Comparison of ENCODE assay signal across 31 cellular contexts in the genomic region with DNA sequence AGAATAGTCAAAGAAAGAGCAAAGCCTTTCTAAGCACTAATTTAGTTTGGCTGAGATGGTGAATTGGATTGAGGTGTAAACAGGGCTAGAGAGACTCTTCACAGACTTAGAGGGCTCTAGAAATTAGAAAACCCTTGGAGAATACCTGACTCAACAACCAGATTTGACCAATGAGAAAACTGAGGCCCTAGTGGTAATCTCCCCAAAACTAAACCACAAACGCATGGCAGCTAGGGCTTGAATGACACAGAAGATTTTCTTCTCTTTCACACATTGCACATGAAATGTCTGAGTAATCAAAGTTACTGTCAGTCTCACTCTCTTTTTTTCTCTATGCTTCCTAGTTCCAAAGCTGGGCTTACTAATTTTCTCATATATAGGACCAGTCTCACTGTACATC.
DNase-seq lines count a peak whose midpoint lies in the region; ATAC-seq and TF ChIP-seq lines count a peak whose summit lies in the region.
"Had no signal": no experiment of that assay in that cellular context is flagged by ENCODE, and none has a peak within 500 bp of the region (broad histone marks: within the 10 kb centered on the region; RNA-seq: fewer than 3 reads in every experiment).

No MANE protein-coding gene starts in this region.

- H3K9ac ChIP-seq in IMR-90 (ENCODE audit: low read depth, low read length) (no peak overlapping the region), mammary epithelial cell (ENCODE audit: insufficient read depth, low read length) (no peak overlapping the region)
- H3K9ac ChIP-seq: neural progenitor cell, parathyroid adenoma, SK-N-SH had no signal

- H4K5ac ChIP-seq in IMR-90 (ENCODE audit: low read depth, low read length): peak overlapping the region; percentile 83

- peak; percentile 1 for DNase-seq in activated CD8-positive, alpha-beta T cell treated with anti-CD3 and anti-CD28 coated beads for 36 hours
- no peak for DNase-seq in activated CD8-positive, alpha-beta T cell treated with anti-CD3 and anti-CD28 coated beads, Interleukin-2, amount 10 ng/mL, durations not matched to agents 7 days and 5 days
- no peak for DNase-seq in IMR-90
- DNase-seq in mammary epithelial cell: peak; percentile 70
- DNase-seq in renal cortical epithelial cell (ENCODE audit: low read depth): peak; percentile 26
- no peak for DNase-seq in GM13977 (ENCODE audit: low spot score)
- DNase-seq in NCI-H1092 treated with DMSO at 0.1 percent for 48 hours (lab: John Stamatoyannopoulos, UW): no peak
- no peak for DNase-seq in glomerular visceral epithelial cell (ENCODE audit: extremely low spot score)
- DNase-seq: activated CD4-positive, alpha-beta T cell treated with anti-CD3 and anti-CD28 coated beads, Interleukin-2, amount 50 U/mL, for 4 hours; activated CD8-positive, alpha-beta memory T cell treated with anti-CD3 and anti-CD28 coated beads, Interleukin-2, amount 50 U/mL, for 48 hours; AML-193; aorta; caudate nucleus; CD4-positive, CD25-positive, alpha-beta regulatory T cell; effector CD8-positive, alpha-beta T cell; glutamatergic neuron; H7; Kasumi-1; left ventricle myocardium inferior; NCI-H1694; SK-N-SH; stimulated activated CD4-positive, alpha-beta T cell treated with anti-CD3 and anti-CD28 coated beads, Interleukin-2, amount 100 ng/mL, for 24 hours; thyroid gland had no signal

- H2BK15ac ChIP-seq in IMR-90 (ENCODE audit: low read depth, low read length): peak overlapping the region; percentile 95

- H3K27ac Mint-ChIP-seq in activated CD8-positive, alpha-beta T cell treated with anti-CD3 and anti-CD28 coated beads for 36 hours: no peak overlapping the region
- no peak overlapping the region for H3K27ac Mint-ChIP-seq in activated CD8-positive, alpha-beta T cell treated with anti-CD3 and anti-CD28 coated beads, Interleukin-2, amount 10 ng/mL, durations not matched to agents 7 days and 5 days
- H3K27ac Mint-ChIP-seq: activated naive CD4-positive, alpha-beta T cell treated with anti-CD3 and anti-CD28 coated beads, Interleukin-2, amount 50 U/mL, for 24 hours; activated T-helper 2 cell treated with anti-CD3 and anti-CD28 coated beads, Interferon-gamma antibody, Interleukin-2, Interleukin-4, amounts not matched to agents 10 μg/mL and 5 μg/mL and 100 μg/mL, durations not matched to agents 14 hours and 24 hours and 36 hours; CD4-positive, CD25-positive, alpha-beta regulatory T cell; neural progenitor cell had no signal

- H3K27ac ChIP-seq in IMR-90 (ENCODE audit: insufficient read depth, low read length): peak overlapping the region; percentile 73
- no peak overlapping the region for H3K27ac ChIP-seq in mammary epithelial cell (ENCODE audit: insufficient read depth, low read depth, low read length)
- H3K27ac ChIP-seq: coronary artery, left ventricle myocardium inferior, neural progenitor cell, parathyroid adenoma, right atrium auricular region, vagina had no signal

- no peaks in the 10 kb centered on the region for H3K9me3 Mint-ChIP-seq in activated CD8-positive, alpha-beta T cell treated with anti-CD3 and anti-CD28 coated beads for 36 hours
- no peaks in the 10 kb centered on the region for H3K9me3 Mint-ChIP-seq in activated CD8-positive, alpha-beta T cell treated with anti-CD3 and anti-CD28 coated beads, Interleukin-2, amount 10 ng/mL, durations not matched to agents 7 days and 5 days (ENCODE audit: insufficient read depth)
- H3K9me3 Mint-ChIP-seq: neural progenitor cell had no signal

- BruUV-seq in IMR-90 (replicated peaks; lab: Mats Ljungman, UMichigan): no TSS peak
- BruUV-seq in mammary epithelial cell (replicated peaks; lab: Mats Ljungman, UMichigan): no TSS peak

- peak overlapping the region; percentile 77; the same call in 1 of the 2 replicates for H3K23ac ChIP-seq in IMR-90 (ENCODE audit: low read depth, low read length)

- peak overlapping the region; percentile 99 for H2BK20ac ChIP-seq in IMR-90 (ENCODE audit: low read depth, low read length)

- H3K56ac ChIP-seq in IMR-90 (ENCODE audit: extremely low read depth, insufficient read depth, low read length): no peak overlapping the region

- H4K8ac ChIP-seq in IMR-90 (ENCODE audit: low read depth in 2 of 2, low read length in 2 of 2): peak overlapping the region; percentile 48 to 93

- TF ChIP-seq RAD21 in IMR-90 (IDR thresholded peaks at IDR 0.05; ENCODE audit: low read length): no peak

- no peaks in the 10 kb centered on the region for H3K27me3 ChIP-seq in IMR-90 (ENCODE audit: control insufficient read depth, insufficient read depth, low read length)
- H3K27me3 ChIP-seq in mammary epithelial cell (ENCODE audit: insufficient read depth, low read length): no peaks in the 10 kb centered on the region
- H3K27me3 ChIP-seq: neural progenitor cell, right atrium auricular region, thyroid gland, vagina had no signal

- dilution Hi-C loops in IMR-90 (cut with HindIII; ENCODE audit: low sequenced_read_pairs, unreplicated experiment) (no loop called here), mammary epithelial cell (cut with HindIII; ENCODE audit: low sequenced_read_pairs) (loop anchor here (10.0 kb wide), 1 partner anchor 114 kb away; no protein-coding TSS in a partner anchor)

- no peak overlapping the region for H2AK9ac ChIP-seq in IMR-90 (replicated peaks; ENCODE audit: low read depth, low read length, poor library complexity)

- no peak overlapping the region for H2AFZ ChIP-seq in IMR-90 (replicated peaks; ENCODE audit: low read length, poor library complexity)
- H2AFZ ChIP-seq in mammary epithelial cell (ENCODE audit: low read depth, low read length): no peak overlapping the region
- H2AFZ ChIP-seq: neural progenitor cell, parathyroid adenoma had no signal

- TF ChIP-seq CTCF in activated CD8-positive, alpha-beta T cell treated with anti-CD3 and anti-CD28 coated beads for 36 hours (IDR thresholded peaks at IDR 0.05): no peak
- TF ChIP-seq CTCF in IMR-90 (conservative IDR thresholded peaks at IDR 0.05; ENCODE audit: low read depth, low read length) (no peak), mammary epithelial cell (conservative IDR thresholded peaks at IDR 0.05 in 1 of 2, IDR thresholded peaks at IDR 0.05 in 1 of 2; ENCODE audit: extremely low read depth in 1 of 2, insufficient read depth in 1 of 2, low read depth in 1 of 2, low read length in 2 of 2) (no peak), GM13977 (IDR thresholded peaks at IDR 0.05; ENCODE audit: extremely low read depth, insufficient read depth, missing control alignments) (no peak)

- peak overlapping the region; percentile 99 for H2BK5ac ChIP-seq in IMR-90 (ENCODE audit: low read depth, low read length, poor library complexity, severe bottlenecking)

- peak; percentile 27 for ATAC-seq in activated CD8-positive, alpha-beta T cell treated with anti-CD3 and anti-CD28 coated beads for 36 hours
- no peak for ATAC-seq in activated CD8-positive, alpha-beta T cell treated with anti-CD3 and anti-CD28 coated beads, Interleukin-2, amount 10 ng/mL, durations not matched to agents 7 days and 5 days
- no peak for ATAC-seq in IMR-90 (ENCODE audit: low read depth)

- H4K20me1 ChIP-seq in IMR-90 (ENCODE audit: insufficient read depth, low read length) (no peaks in the 10 kb centered on the region), mammary epithelial cell (ENCODE audit: insufficient read depth, low read length) (no peaks in the 10 kb centered on the region)

- peak overlapping the region; percentile 98 for H2AK5ac ChIP-seq in IMR-90 (ENCODE audit: low read depth, low read length)

- H3K79me1 ChIP-seq in IMR-90 (ENCODE audit: low read depth in 1 of 2, low read length in 2 of 2): no peaks in the 10 kb centered on the region

- no peak for TF ChIP-seq POLR2A in IMR-90 (IDR thresholded peaks at IDR 0.05; ENCODE audit: low read depth, low read length)

- peak overlapping the region; percentile 96 for H4K91ac ChIP-seq in IMR-90 (ENCODE audit: insufficient read depth, low read depth, low read length)

- H3K4me3 Mint-ChIP-seq in activated CD8-positive, alpha-beta T cell treated with anti-CD3 and anti-CD28 coated beads for 36 hours: no peak overlapping the region
- H3K4me3 Mint-ChIP-seq in activated CD8-positive, alpha-beta T cell treated with anti-CD3 and anti-CD28 coated beads, Interleukin-2, amount 10 ng/mL, durations not matched to agents 7 days and 5 days: no peak overlapping the region
- H3K4me3 Mint-ChIP-seq: activated naive CD4-positive, alpha-beta T cell treated with anti-CD3 and anti-CD28 coated beads, Interleukin-2, amount 50 U/mL, for 24 hours; CD4-positive, CD25-positive, alpha-beta regulatory T cell; neural progenitor cell had no signal

- H3K9me3 ChIP-seq in IMR-90 (ENCODE audit: control insufficient read depth, insufficient read depth, low read length) (no peaks in the 10 kb centered on the region), mammary epithelial cell (replicated peaks; ENCODE audit: insufficient read depth, low read length) (no peaks in the 10 kb centered on the region)
- H3K9me3 ChIP-seq: left ventricle myocardium inferior, right atrium auricular region, SK-N-SH, thyroid gland, vagina had no signal

- peaks cover 7% of the 10 kb centered on the region for H3K27me3 Mint-ChIP-seq in activated CD8-positive, alpha-beta T cell treated with anti-CD3 and anti-CD28 coated beads for 36 hours
- H3K27me3 Mint-ChIP-seq in activated CD8-positive, alpha-beta T cell treated with anti-CD3 and anti-CD28 coated beads, Interleukin-2, amount 10 ng/mL, durations not matched to agents 7 days and 5 days (ENCODE audit: low read depth): no peaks in the 10 kb centered on the region
- H3K27me3 Mint-ChIP-seq: CD4-positive, CD25-positive, alpha-beta regulatory T cell had no signal

- H3K4ac ChIP-seq in IMR-90 (ENCODE audit: low read depth, low read length): peak overlapping the region; percentile 94

- H3K14ac ChIP-seq in IMR-90 (replicated peaks; ENCODE audit: low read depth, low read length): peak overlapping the region; percentile 96

- H3K18ac ChIP-seq in IMR-90 (ENCODE audit: low read depth, low read length): peak overlapping the region; percentile 100

- H3K4me2 ChIP-seq in IMR-90 (ENCODE audit: low read depth, low read length) (no peak overlapping the region), mammary epithelial cell (ENCODE audit: insufficient read depth, low read depth, low read length) (no peak overlapping the region)
- H3K4me2 ChIP-seq: neural progenitor cell, SK-N-SH, smooth muscle cell had no signal

- peaks cover 2% of the 10 kb centered on the region; the same call in 1 of the 2 replicates for H3K9me1 ChIP-seq in IMR-90 (ENCODE audit: insufficient read depth, low read length)

- WGBS in IMR-90 (ENCODE audit: extremely low coverage in 2 of 2, insufficient read length in 1 of 2), 2 experiments: no CpG with 5 or more reads among the region's 1 CpG
- 93% methylated on average over 1 of the region's 1 CpG for WGBS in mammary epithelial cell (ENCODE audit: low coverage, missing lambda C conversion rate)

- no peaks in the 10 kb centered on the region for H3K36me3 ChIP-seq in IMR-90 (ENCODE audit: control insufficient read depth, insufficient read depth, low read length)
- no peaks in the 10 kb centered on the region for H3K36me3 ChIP-seq in mammary epithelial cell (ENCODE audit: insufficient read depth, low read length)
- H3K36me3 ChIP-seq: left ventricle myocardium inferior, neural progenitor cell, right atrium auricular region, thyroid gland, vagina had no signal

- no peaks in the 10 kb centered on the region for H3K79me2 ChIP-seq in mammary epithelial cell (ENCODE audit: insufficient read depth, low read length)
- H3K79me2 ChIP-seq: parathyroid adenoma had no signal

- no peak overlapping the region for H3K4me3 ChIP-seq in IMR-90 (ENCODE audit: insufficient read depth, low read depth, low read length)
- no peak overlapping the region for H3K4me3 ChIP-seq in mammary epithelial cell (replicated peaks in 1 of 3; ENCODE audit: insufficient read depth in 1 of 3, low read depth in 2 of 3, low read length in 3 of 3)
- H3K4me3 ChIP-seq: coronary artery, left ventricle myocardium inferior, neural progenitor cell, right atrium auricular region, smooth muscle cell, thyroid gland, vagina had no signal

- no peaks in the 10 kb centered on the region for H3K36me3 Mint-ChIP-seq in activated CD8-positive, alpha-beta T cell treated with anti-CD3 and anti-CD28 coated beads for 36 hours (ENCODE audit: low read depth)
- H3K36me3 Mint-ChIP-seq in activated CD8-positive, alpha-beta T cell treated with anti-CD3 and anti-CD28 coated beads, Interleukin-2, amount 10 ng/mL, durations not matched to agents 7 days and 5 days (ENCODE audit: low read depth): no peaks in the 10 kb centered on the region
- H3K36me3 Mint-ChIP-seq: activated naive CD4-positive, alpha-beta T cell treated with anti-CD3 and anti-CD28 coated beads, Interleukin-2, amount 50 U/mL, for 24 hours; CD4-positive, CD25-positive, alpha-beta regulatory T cell; neural progenitor cell had no signal

- peak overlapping the region; percentile 98 for H2BK120ac ChIP-seq in IMR-90 (ENCODE audit: low read depth, low read length)

- intact Hi-C loops in activated CD8-positive, alpha-beta T cell treated with anti-CD3 and anti-CD28 coated beads for 36 hours (cut with micrococcal nuclease): no loop called here
- intact Hi-C loops in IMR-90 (cut with micrococcal nuclease) (loop anchor here (5.0 kb wide), 2 partner anchors 168 to 233 kb away; no protein-coding TSS in a partner anchor), mammary epithelial cell (cut with micrococcal nuclease) (no loop called here)

- H3K4me1 ChIP-seq in IMR-90 (ENCODE audit: control insufficient read depth, insufficient read depth, low read length): peaks cover 20% of the 10 kb centered on the region
- peaks cover 44% of the 10 kb centered on the region for H3K4me1 ChIP-seq in mammary epithelial cell (ENCODE audit: insufficient read depth, low read length)
- H3K4me1 ChIP-seq: left ventricle myocardium inferior, neural progenitor cell, parathyroid adenoma, right atrium auricular region had no signal

- in situ Hi-C loops in IMR-90 (cut with MboI; ENCODE audit: low sequenced_read_pairs): no loop called here
- in situ Hi-C loops in mammary epithelial cell (cut with MboI; ENCODE audit: low sequenced_read_pairs in 2 of 2): no loop called here
- in situ Hi-C loops in GM13977 (cut with MboI; ENCODE audit: low pct_unique_long_range_greater_than_20kb, low sequenced_read_pairs, unreplicated experiment): no loop called here

- no peaks in the 10 kb centered on the region for H3K4me1 Mint-ChIP-seq in activated CD8-positive, alpha-beta T cell treated with anti-CD3 and anti-CD28 coated beads for 36 hours (ENCODE audit: low read depth)
- H3K4me1 Mint-ChIP-seq in activated CD8-positive, alpha-beta T cell treated with anti-CD3 and anti-CD28 coated beads, Interleukin-2, amount 10 ng/mL, durations not matched to agents 7 days and 5 days (ENCODE audit: low read depth): no peaks in the 10 kb centered on the region
- H3K4me1 Mint-ChIP-seq: activated naive CD4-positive, alpha-beta T cell treated with anti-CD3 and anti-CD28 coated beads, Interleukin-2, amount 50 U/mL, for 24 hours; CD4-positive, CD25-positive, alpha-beta regulatory T cell had no signal

- CTCF ChIA-PET in activated CD8-positive, alpha-beta T cell treated with anti-CD3 and anti-CD28 coated beads for 36 hours (lab: Charles Lee): no interaction called here
- CTCF ChIA-PET in activated CD8-positive, alpha-beta T cell treated with anti-CD3 and anti-CD28 coated beads, Interleukin-2, amount 10 ng/mL, durations not matched to agents 7 days and 5 days (lab: Charles Lee): no interaction called here
- CTCF ChIA-PET in IMR-90 (lab: Yijun Ruan, JAX) (interaction anchor here (2.4 kb wide), 1 partner anchor 151 kb away, joined by 9 read pairs; no protein-coding TSS in a partner anchor), mammary epithelial cell (lab: Charles Lee; ENCODE audit: low non-redundant PET) (no interaction called here)

- POLR2A ChIA-PET in activated CD8-positive, alpha-beta T cell treated with anti-CD3 and anti-CD28 coated beads for 36 hours (lab: Charles Lee): no interaction called here
- POLR2A ChIA-PET in activated CD8-positive, alpha-beta T cell treated with anti-CD3 and anti-CD28 coated beads, Interleukin-2, amount 10 ng/mL, durations not matched to agents 7 days and 5 days (lab: Charles Lee): no interaction called here
- POLR2A ChIA-PET in IMR-90 (lab: Charles Lee; ENCODE audit: unreplicated experiment): no interaction called here

Comparison
In these comparisons a context has a peak if more than half of its experiments do, and no peak if none do; other contexts are left out.
1. DNase-seq: peak in activated CD8-positive, alpha-beta T cell treated with anti-CD3 and anti-CD28 coated beads for 36 hours (single experiment), mammary epithelial cell (single experiment) and renal cortical epithelial cell (single experiment); none in activated CD8-positive, alpha-beta T cell treated with anti-CD3 and anti-CD28 coated beads, Interleukin-2, amount 10 ng/mL, durations not matched to agents 7 days and 5 days (single experiment), IMR-90 (single experiment), GM13977 (single experiment), NCI-H1092 treated with DMSO at 0.1 percent for 48 hours (single experiment) and glomerular visceral epithelial cell (single experiment).